In the genomic region with DNA sequence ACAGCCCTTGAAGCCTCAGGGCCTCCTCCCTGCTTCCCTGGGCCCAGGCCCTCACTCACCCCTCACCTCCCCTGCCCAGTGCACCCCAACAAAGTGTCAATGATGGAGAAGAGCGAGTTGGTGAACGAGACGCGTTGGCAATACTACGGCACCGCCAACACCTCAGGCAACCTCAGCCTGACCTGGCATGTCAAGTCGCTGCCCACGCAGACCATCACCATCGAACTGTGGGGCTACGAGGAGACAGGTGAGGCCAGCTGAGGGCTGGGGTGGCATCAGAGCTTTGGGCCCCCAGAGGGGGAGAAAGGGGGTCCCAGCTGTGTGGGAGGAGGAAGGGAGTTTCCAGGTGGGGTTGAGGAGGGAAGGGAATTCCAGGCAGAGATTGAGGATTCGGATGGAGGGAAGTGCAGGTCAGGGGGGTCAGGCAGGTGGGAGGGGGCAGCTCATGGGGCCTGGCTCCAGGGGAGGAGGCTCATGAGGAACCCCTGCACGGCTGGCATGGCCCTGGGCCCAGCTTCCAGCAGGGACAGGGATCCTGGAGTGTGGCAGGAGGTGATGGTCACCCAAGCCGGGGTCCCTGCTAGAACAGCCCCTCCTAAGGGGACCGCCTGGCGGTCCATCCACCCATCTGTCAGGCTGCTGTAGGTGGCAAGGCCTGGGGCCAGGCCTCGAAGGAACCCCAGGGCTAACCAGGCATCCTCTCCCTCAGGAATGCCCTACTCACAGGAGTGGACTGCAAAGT, we compare ENCODE assay signal across 17 cellular contexts. TPM values are rescaled to one million over a fixed set of nuclear protein-coding genes. Genes with fewer than 3 reads are reported as not detected.
DNase-seq lines count a peak whose midpoint lies in the region; ATAC-seq and TF ChIP-seq lines count a peak whose summit lies in the region.
"Had no signal": no experiment of that assay in that cellular context is flagged by ENCODE, and none has a peak within 500 bp of the region (broad histone marks: within the 10 kb centered on the region; RNA-seq: fewer than 3 reads in every experiment).

No MANE protein-coding gene starts in this region.

- H3K27ac ChIP-seq in osteoblast (ENCODE audit: low read depth, low read length) (no peak overlapping the region), mesenchymal stem cell (ENCODE audit: low read length, poor library complexity, severe bottlenecking) (no peak overlapping the region)
- H3K27ac ChIP-seq: KMS-11 had no signal

- no peaks in the 10 kb centered on the region for H3K4me1 Mint-ChIP-seq in activated naive CD4-positive, alpha-beta T cell treated with anti-CD3 and anti-CD28 coated beads, Interleukin-2, amount 50 U/mL, for 24 hours
- no peaks in the 10 kb centered on the region for H3K4me1 Mint-ChIP-seq in natural killer cell treated with Interleukin-12 subunit alpha and Interleukin-12 subunit beta and Interleukin-15 and Interleukin-18, amount 100 ng/mL, for 72 hours (ENCODE audit: low read depth in 2 of 2)
- no peaks in the 10 kb centered on the region for H3K4me1 Mint-ChIP-seq in natural killer cell
- H3K4me1 Mint-ChIP-seq: CD14-positive monocyte had no signal

- no peak overlapping the region for H2BK5ac ChIP-seq in mesenchymal stem cell (ENCODE audit: low read depth, low read length, poor library complexity, severe bottlenecking)

- TF ChIP-seq CTCF in natural killer cell (IDR thresholded peaks at IDR 0.05) (no peak), osteoblast (IDR thresholded peaks at IDR 0.05; ENCODE audit: extremely low read depth, low read depth, low read length) (no peak)

- H3K23ac ChIP-seq in mesenchymal stem cell (ENCODE audit: low read length in 2 of 2) = no peak overlapping the region

- H2BK120ac ChIP-seq in mesenchymal stem cell (ENCODE audit: low read depth, low read length) = no peak overlapping the region

- no peaks in the 10 kb centered on the region for H3K79me1 ChIP-seq in mesenchymal stem cell (replicated peaks; ENCODE audit: low read length, poor library complexity, severe bottlenecking)

- no peaks in the 10 kb centered on the region for H4K20me1 ChIP-seq in osteoblast (ENCODE audit: insufficient read depth, low read length)

- no peaks in the 10 kb centered on the region for H3K9me3 Mint-ChIP-seq in activated naive CD4-positive, alpha-beta T cell treated with anti-CD3 and anti-CD28 coated beads, Interleukin-2, amount 50 U/mL, for 24 hours
- no peaks in the 10 kb centered on the region for H3K9me3 Mint-ChIP-seq in natural killer cell treated with Interleukin-12 subunit alpha and Interleukin-12 subunit beta and Interleukin-15 and Interleukin-18, amount 100 ng/mL, for 72 hours
- H3K9me3 Mint-ChIP-seq in natural killer cell = no peaks in the 10 kb centered on the region
- H3K9me3 Mint-ChIP-seq: CD14-positive monocyte had no signal

- 93% methylated on average over 16 of the region's 16 CpGs for WGBS in mesenchymal stem cell

- no peak overlapping the region for H4K8ac ChIP-seq in mesenchymal stem cell (ENCODE audit: low read length)

- no peak overlapping the region for H2AK5ac ChIP-seq in mesenchymal stem cell (ENCODE audit: low read length, severe bottlenecking)

- DNase-seq in activated naive CD4-positive, alpha-beta T cell treated with Interleukin-2 at 50 U/mL for 16 hours = no peak
- DNase-seq in natural killer cell treated with Interleukin-12 subunit alpha and Interleukin-12 subunit beta and Interleukin-15 and Interleukin-18, amount 100 ng/mL, for 72 hours (ENCODE audit: low spot score) = peak; percentile 54
- DNase-seq in natural killer cell (no peak), osteoblast (ENCODE audit: insufficient read length, low spot score, missing footprints) (peak; percentile 58), cerebellar cortex (ENCODE audit: low spot score) (no peak), HEK293T (ENCODE audit: extremely low spot score) (no peak), mesenchymal stem cell (no peak)
- DNase-seq: Caco-2, DMS153, GOT3, NCI-H1436, NCI-H2029, NCI-H510A, NCI-H82 had no signal

- H3K4me2 ChIP-seq in osteoblast (ENCODE audit: insufficient read depth, low read length) (no peak overlapping the region), mesenchymal stem cell (ENCODE audit: low read length, poor library complexity, severe bottlenecking) (no peak overlapping the region)
- H3K4me2 ChIP-seq: KMS-11 had no signal

- CTCF ChIA-PET in HEK293T (lab: Yijun Ruan, JAX) = no interaction called here

- no peak overlapping the region for H3K18ac ChIP-seq in mesenchymal stem cell (ENCODE audit: low read depth in 1 of 2, low read length in 2 of 2)

- H3K36me3 ChIP-seq in osteoblast (ENCODE audit: insufficient read depth, low read length) = no peaks in the 10 kb centered on the region
- H3K36me3 ChIP-seq in mesenchymal stem cell (ENCODE audit: control insufficient read depth in 1 of 2, insufficient read depth in 2 of 2, low read depth in 1 of 2, low read length in 2 of 2) = peaks cover 0 to 10% of the 10 kb centered on the region in 2 experiments

- POLR2A ChIA-PET in HEK293T (lab: Yijun Ruan, JAX) = no interaction called here

- H3K4me3 ChIP-seq in osteoblast (ENCODE audit: insufficient read depth, low read length) (no peak overlapping the region), mesenchymal stem cell (ENCODE audit: insufficient read depth in 1 of 2, low read depth in 1 of 2, low read length in 2 of 2) (no peak overlapping the region)

- H3K9me3 ChIP-seq in osteoblast (ENCODE audit: low read depth, low read length) (no peaks in the 10 kb centered on the region), mesenchymal stem cell (ENCODE audit: control insufficient read depth, low read length) (no peaks in the 10 kb centered on the region)
- H3K9me3 ChIP-seq: Caco-2 had no signal

- peaks cover 1% of the 10 kb centered on the region for H3K4me1 ChIP-seq in osteoblast (ENCODE audit: insufficient read depth, low read length)
- peaks cover 9% of the 10 kb centered on the region for H3K4me1 ChIP-seq in mesenchymal stem cell (ENCODE audit: control insufficient read depth, insufficient read depth, low read depth, low read length)

- ATAC-seq in natural killer cell treated with Interleukin-12 subunit alpha and Interleukin-12 subunit beta and Interleukin-15 and Interleukin-18, amount 100 ng/mL, for 72 hours = no peak
- ATAC-seq in natural killer cell = no peak

- no peak overlapping the region for H2BK15ac ChIP-seq in mesenchymal stem cell (ENCODE audit: low read depth, poor library complexity, severe bottlenecking)

- H2BK12ac ChIP-seq in mesenchymal stem cell (ENCODE audit: low read length in 2 of 2) = no peak overlapping the region

- intact Hi-C loops in natural killer cell (cut with micrococcal nuclease) = loop anchor here (10.0 kb wide), 1 partner anchor 341 kb away; no protein-coding TSS in a partner anchor

- H3K79me2 ChIP-seq in osteoblast (ENCODE audit: insufficient read depth, low read length) = no peaks in the 10 kb centered on the region

- H2AFZ ChIP-seq in osteoblast (ENCODE audit: low read length) = no peak overlapping the region
- H2AFZ ChIP-seq in mesenchymal stem cell (ENCODE audit: low read depth, low read length) = no peak overlapping the region

- H3K4ac ChIP-seq in mesenchymal stem cell (ENCODE audit: low read depth in 1 of 2, low read length in 2 of 2) = no peak overlapping the region

- no peaks in the 10 kb centered on the region for H3K27me3 Mint-ChIP-seq in activated naive CD4-positive, alpha-beta T cell treated with anti-CD3 and anti-CD28 coated beads, Interleukin-2, amount 50 U/mL, for 24 hours
- no peaks in the 10 kb centered on the region for H3K27me3 Mint-ChIP-seq in natural killer cell treated with Interleukin-12 subunit alpha and Interleukin-12 subunit beta and Interleukin-15 and Interleukin-18, amount 100 ng/mL, for 72 hours
- no peaks in the 10 kb centered on the region for H3K27me3 Mint-ChIP-seq in natural killer cell (ENCODE audit: low read depth in 2 of 2)

- H3K27ac Mint-ChIP-seq in activated naive CD4-positive, alpha-beta T cell treated with anti-CD3 and anti-CD28 coated beads, Interleukin-2, amount 50 U/mL, for 24 hours = peak overlapping the region; percentile 30
- no peak overlapping the region for H3K27ac Mint-ChIP-seq in natural killer cell treated with Interleukin-12 subunit alpha and Interleukin-12 subunit beta and Interleukin-15 and Interleukin-18, amount 100 ng/mL, for 72 hours
- no peak overlapping the region for H3K27ac Mint-ChIP-seq in natural killer cell
- H3K27ac Mint-ChIP-seq: CD14-positive monocyte had no signal

- H3K27me3 ChIP-seq in osteoblast (ENCODE audit: insufficient read depth, low read length) (no peaks in the 10 kb centered on the region), mesenchymal stem cell (ENCODE audit: control insufficient read depth in 1 of 2, insufficient read depth in 1 of 2, low read length in 2 of 2) (no peaks in the 10 kb centered on the region)

- H3K4me3 Mint-ChIP-seq in activated naive CD4-positive, alpha-beta T cell treated with anti-CD3 and anti-CD28 coated beads, Interleukin-2, amount 50 U/mL, for 24 hours = no peak overlapping the region
- no peak overlapping the region for H3K4me3 Mint-ChIP-seq in natural killer cell treated with Interleukin-12 subunit alpha and Interleukin-12 subunit beta and Interleukin-15 and Interleukin-18, amount 100 ng/mL, for 72 hours
- H3K4me3 Mint-ChIP-seq in natural killer cell = no peak overlapping the region
- H3K4me3 Mint-ChIP-seq: CD14-positive monocyte had no signal

- no peak overlapping the region for H3K9ac ChIP-seq in mesenchymal stem cell (ENCODE audit: low read length)
- H3K9ac ChIP-seq: KMS-11 had no signal

- H3K14ac ChIP-seq in mesenchymal stem cell (ENCODE audit: low read length in 2 of 2) = no peak overlapping the region

- no peak overlapping the region for H4K91ac ChIP-seq in mesenchymal stem cell (ENCODE audit: low read length)

- no peaks in the 10 kb centered on the region for H3K36me3 Mint-ChIP-seq in activated naive CD4-positive, alpha-beta T cell treated with anti-CD3 and anti-CD28 coated beads, Interleukin-2, amount 50 U/mL, for 24 hours
- H3K36me3 Mint-ChIP-seq in natural killer cell treated with Interleukin-12 subunit alpha and Interleukin-12 subunit beta and Interleukin-15 and Interleukin-18, amount 100 ng/mL, for 72 hours = no peaks in the 10 kb centered on the region
- no peaks in the 10 kb centered on the region for H3K36me3 Mint-ChIP-seq in natural killer cell
- H3K36me3 Mint-ChIP-seq: CD14-positive monocyte had no signal

TF ChIP-seq in HEK293T, 16 proteins besides CTCF, POLR2A, EP300 and RAD21:
- no peak for TF ChIP-seq L3MBTL2 (conservative IDR thresholded peaks at IDR 0.05)
- TF ChIP-seq FOXK2 (IDR thresholded peaks at IDR 0.05) = no peak
- TF ChIP-seq FOXM1 (IDR thresholded peaks at IDR 0.05; ENCODE audit: borderline replicate concordance) = no peak
- no peak for TF ChIP-seq FOXA1 (IDR thresholded peaks at IDR 0.05)
- no peak for TF ChIP-seq CTBP1 (IDR thresholded peaks at IDR 0.05; ENCODE audit: borderline replicate concordance)
- no peak for TF ChIP-seq TARDBP (IDR thresholded peaks at IDR 0.05)

RNA-seq across cellular contexts. Expression of a gene that starts 2.9 kb away (rescaled TPM):
- 1 to 10 TPM; 2.4 to 2.7 TPM for total RNA-seq in natural killer cell treated with Interleukin-12 subunit alpha and Interleukin-12 subunit beta and Interleukin-15 and Interleukin-18, amount 100 ng/mL, for 72 hours
- total RNA-seq in natural killer cell (1 to 10 TPM in 2 of 3 donors, under 1 TPM in 1; 0.75 to 1.7 (median 1.5) TPM), osteoblast (0.72 and 2.4 TPM in 2 replicates)
- polyA plus RNA-seq in mesenchymal stem cell (2013, experiment 1 of 2) = 19.4 TPM
- polyA plus RNA-seq in mesenchymal stem cell (2013, experiment 2 of 2) = 19.1 TPM
- polyA plus RNA-seq: CD14-positive monocyte had no signal

Comparison
In these comparisons a context has a peak if more than half of its experiments do, and no peak if none do; other contexts are left out.
1. DNase-seq: peak in natural killer cell treated with Interleukin-12 subunit alpha and Interleukin-12 subunit beta and Interleukin-15 and Interleukin-18, amount 100 ng/mL, for 72 hours (single experiment) and osteoblast (single experiment); none in activated naive CD4-positive, alpha-beta T cell treated with Interleukin-2 at 50 U/mL for 16 hours (single experiment), natural killer cell (single experiment), cerebellar cortex (single experiment), HEK293T (single experiment) and mesenchymal stem cell (single experiment).